In the genomic region with DNA sequence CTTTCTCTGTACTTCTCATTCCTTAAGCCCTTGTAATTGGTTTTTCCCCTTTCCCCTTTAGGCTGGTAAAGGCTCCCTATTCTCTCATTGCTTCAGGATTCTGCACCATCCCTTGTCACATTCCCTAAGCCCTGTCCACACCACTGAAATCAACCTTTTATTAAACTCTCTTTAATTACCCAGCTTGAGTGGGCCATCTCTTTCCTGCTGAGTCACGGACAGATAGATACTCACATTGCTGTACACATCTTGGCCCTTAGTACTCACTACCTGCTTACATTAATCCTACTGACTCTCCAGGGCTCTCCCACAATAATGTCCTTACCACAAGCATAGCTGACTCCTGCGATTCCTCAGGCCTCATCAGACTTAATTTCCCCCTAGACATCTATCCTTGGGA, we compare ENCODE assay signal across 31 cellular contexts.
"Had no signal": no experiment of that assay in that cellular context is flagged by ENCODE, and none has a peak within 500 bp of the region (broad histone marks: within the 10 kb centered on the region; RNA-seq: fewer than 3 reads in every experiment).

No MANE protein-coding gene starts in this region.

- H3K9ac ChIP-seq: KMS-11 had no signal

- H3K9me3 ChIP-seq: MG63 had no signal

- H3K4me2 ChIP-seq: KMS-11 had no signal

- H3K36me3 ChIP-seq: MG63 had no signal

- H3K4me3 ChIP-seq: MG63 had no signal

- H3K27ac ChIP-seq: KMS-11 had no signal

- DNase-seq: Karpas-422, Kasumi-1, KG1, MG63, MM.1S, MV-4-11, NCI-H1048, NCI-H1092, NCI-H1092 treated with DMSO at 0.1 percent for 48 hours, NCI-H1105, NCI-H1105 treated with DMSO at 0.1 percent for 48 hours, NCI-H1417 treated with DMSO at 0.1 percent for 48 hours, NCI-H1436, NCI-H1436 treated with DMSO at 0.1 percent for 48 hours, NCI-H146, NCI-H1694, NCI-H1694 treated with DMSO at 0.1 percent for 48 hours, NCI-H187 treated with DMSO at 0.1 percent for 48 hours, NCI-H1930, NCI-H2081, NCI-H2081 treated with DMSO at 0.1 percent for 48 hours, NCI-H2107, NCI-H2171, NCI-H2171 treated with DMSO at 0.1 percent for 48 hours, NCI-H2227 treated with DMSO at 0.1 percent for 48 hours, NCI-H226, NCI-H345, NCI-H446, NCI-H446 treated with DMSO at 0.1 percent for 48 hours, NCI-H510A had no signal
